ENCODE assay signal across 8 cellular contexts in the genomic region with DNA sequence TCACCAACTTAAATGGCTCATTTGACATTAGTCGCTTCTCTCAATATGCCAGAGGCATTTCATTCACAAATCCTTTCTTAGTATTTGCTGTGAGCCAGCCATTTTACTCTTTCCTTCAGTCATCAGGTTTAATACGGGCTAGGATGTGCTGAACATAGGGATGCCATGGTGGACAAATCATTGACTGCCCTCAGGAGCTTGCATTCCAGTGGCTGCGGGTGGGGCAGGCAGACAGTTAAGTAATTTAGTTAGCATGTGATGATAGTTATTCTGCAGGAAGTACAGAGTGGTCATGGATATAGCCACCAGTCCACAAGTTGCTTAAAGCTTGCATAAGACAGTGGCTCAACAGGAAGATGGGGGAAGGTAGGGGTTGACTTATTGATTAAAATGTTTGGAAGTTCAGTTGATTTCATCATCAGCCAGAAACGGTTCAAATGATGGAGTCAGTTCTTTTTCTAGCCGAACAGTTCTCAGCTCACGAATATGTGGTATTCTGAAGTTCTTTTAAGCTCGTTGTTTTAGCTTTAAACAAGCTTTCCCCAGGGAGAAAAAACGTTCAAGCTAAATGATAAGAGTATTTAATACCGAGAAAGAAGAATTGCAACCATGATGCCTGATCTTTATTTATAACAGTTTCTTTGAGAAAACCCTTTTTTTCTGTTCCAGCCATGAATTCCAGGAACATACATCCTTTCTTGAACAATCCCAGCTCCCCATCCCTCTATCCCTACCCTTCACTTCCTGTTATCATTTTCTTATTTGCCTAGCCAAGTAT. TPM values are rescaled to one million over a fixed set of nuclear protein-coding genes. Genes with fewer than 3 reads are reported as not detected.
DNase-seq lines count a peak whose midpoint lies in the region; ATAC-seq lines count a peak whose summit lies in the region.

No MANE protein-coding gene starts in this region.

- no peak for DNase-seq in activated CD4-positive, alpha-beta T cell treated with anti-CD3 and anti-CD28 coated beads for 36 hours
- no peak for DNase-seq in activated CD4-positive, alpha-beta T cell treated with anti-CD3 and anti-CD28 coated beads for 1 hour
- DNase-seq in T1000 (lab: John Stamatoyannopoulos, UW) = peak; percentile 7
- peak; percentile 75 for DNase-seq in globus pallidus (ENCODE audit: low spot score)
- DNase-seq in sciatic nerve (ENCODE audit: low spot score) = no peak
- DNase-seq in NCI-H1436 treated with DMSO at 0.1 percent for 48 hours (lab: John Stamatoyannopoulos, UW) = no peak
- DNase-seq in cerebellar nuclear complex (lab: John Stamatoyannopoulos, UW) = no peak

- POLR2A ChIA-PET in activated CD4-positive, alpha-beta T cell treated with anti-CD3 and anti-CD28 coated beads for 36 hours (lab: Charles Lee) = interaction anchor here (0.6 kb wide), 1 partner anchor 266 kb away, joined by 5 read pairs; no protein-coding TSS in a partner anchor

- no peak for ATAC-seq in activated CD4-positive, alpha-beta T cell treated with anti-CD3 and anti-CD28 coated beads for 36 hours
- ATAC-seq in sciatic nerve (peak; percentile 64), HG03025 (IDR thresholded peaks at IDR 0.05; ENCODE audit: low FRiP score, unreplicated experiment) (no peak)

- no peaks in the 10 kb centered on the region for H3K4me1 Mint-ChIP-seq in activated CD4-positive, alpha-beta T cell treated with anti-CD3 and anti-CD28 coated beads for 36 hours

- intact Hi-C loops in activated CD4-positive, alpha-beta T cell treated with anti-CD3 and anti-CD28 coated beads for 36 hours (cut with DNase I, micrococcal nuclease) = loop anchor here in 1 of 2 experiments (10.0 kb wide), 1 partner anchor 363 kb away; no protein-coding TSS in a partner anchor
- intact Hi-C loops in sciatic nerve (cut with DNase I) = no loop called here

- no peaks in the 10 kb centered on the region for H3K9me3 Mint-ChIP-seq in activated CD4-positive, alpha-beta T cell treated with anti-CD3 and anti-CD28 coated beads for 36 hours (ENCODE audit: low read depth)

- H3K27ac Mint-ChIP-seq in activated CD4-positive, alpha-beta T cell treated with anti-CD3 and anti-CD28 coated beads for 36 hours = no peak overlapping the region

- H3K36me3 Mint-ChIP-seq in activated CD4-positive, alpha-beta T cell treated with anti-CD3 and anti-CD28 coated beads for 36 hours (ENCODE audit: low read depth) = no peaks in the 10 kb centered on the region

- CTCF ChIA-PET in activated CD4-positive, alpha-beta T cell treated with anti-CD3 and anti-CD28 coated beads for 36 hours (lab: Charles Lee) = interaction anchor here (1.6 kb wide), 1 partner anchor 43 kb away, joined by 4 read pairs; no protein-coding TSS in a partner anchor

- H3K4me3 Mint-ChIP-seq in activated CD4-positive, alpha-beta T cell treated with anti-CD3 and anti-CD28 coated beads for 36 hours = peak overlapping the region; percentile 80

- peaks cover 41% of the 10 kb centered on the region for H3K27me3 Mint-ChIP-seq in activated CD4-positive, alpha-beta T cell treated with anti-CD3 and anti-CD28 coated beads for 36 hours

RNA-seq across cellular contexts. Expression of a gene that starts 1.4 kb away (rescaled TPM):
- total RNA-seq in activated CD4-positive, alpha-beta T cell treated with anti-CD3 and anti-CD28 coated beads for 36 hours = under 1 TPM; 0.23 to 0.25 TPM
- total RNA-seq in sciatic nerve = 3.5 TPM

Comparison
In these comparisons a context has a peak if more than half of its experiments do, and no peak if none do; other contexts are left out.
1. DNase-seq: peak in T1000 (single experiment) and globus pallidus (single experiment); none in activated CD4-positive, alpha-beta T cell treated with anti-CD3 and anti-CD28 coated beads for 36 hours (single experiment), activated CD4-positive, alpha-beta T cell treated with anti-CD3 and anti-CD28 coated beads for 1 hour (single experiment), sciatic nerve (single experiment), NCI-H1436 treated with DMSO at 0.1 percent for 48 hours (single experiment) and cerebellar nuclear complex (0 of 2).